Comparison of ENCODE assay signal across 21 cellular contexts in the genomic region with DNA sequence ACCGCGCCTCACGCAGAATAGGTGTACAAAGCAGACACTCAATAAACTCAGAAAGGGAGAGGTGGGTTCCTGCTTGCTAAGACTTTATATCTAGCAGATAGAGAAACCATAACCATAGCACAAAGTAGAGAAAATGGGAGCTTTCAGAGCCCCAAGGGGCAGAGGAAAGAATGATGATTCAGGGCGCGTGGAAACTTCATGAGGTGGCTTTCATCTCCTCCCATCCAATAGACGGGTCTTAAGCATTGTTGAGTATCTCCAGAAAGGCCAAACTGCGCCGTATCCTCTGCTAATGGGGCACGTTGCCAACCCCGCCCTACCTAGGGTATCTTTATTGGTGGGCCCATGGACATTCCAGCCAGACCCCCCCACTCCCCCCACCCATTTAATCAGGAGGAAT. TPM values are rescaled to one million over a fixed set of nuclear protein-coding genes. Genes with fewer than 3 reads are reported as not detected.
DNase-seq lines count a peak whose midpoint lies in the region; FAIRE-seq and TF ChIP-seq lines count a peak whose summit lies in the region.
"Had no signal": no experiment of that assay in that cellular context is flagged by ENCODE, and none has a peak within 500 bp of the region (broad histone marks: within the 10 kb centered on the region; RNA-seq: fewer than 3 reads in every experiment).

No MANE protein-coding gene starts in this region.

- no peak overlapping the region for H3K27ac ChIP-seq in H9 (ENCODE audit: insufficient read length, low read depth, low read length)
- no peak overlapping the region for H3K27ac ChIP-seq in H1 (ENCODE audit: low read depth, low read length)
- no peak overlapping the region for H3K27ac ChIP-seq in tibial artery
- H3K27ac ChIP-seq: ovary, WERI-Rb-1 had no signal

- H3K36me3 Mint-ChIP-seq in activated CD4-positive, alpha-beta T cell treated with anti-CD3 and anti-CD28 coated beads, Interleukin-2, amount 10 ng/mL, durations not matched to agents 7 days and 5 days (ENCODE audit: low read depth) = peaks cover 5% of the 10 kb centered on the region
- H3K36me3 Mint-ChIP-seq in H9 (ENCODE audit: insufficient read depth in 1 of 3, low read depth in 3 of 3) (peaks cover 0 to 5% (median 0%) of the 10 kb centered on the region in 3 experiments; a peak in 2 of 7 replicates), osteocyte (ENCODE audit: unreplicated experiment) (no peaks in the 10 kb centered on the region)

- H3K4me2 ChIP-seq in H9 (ENCODE audit: insufficient read depth, insufficient read length, low read length) (peak overlapping the region; percentile 62), H1 (ENCODE audit: insufficient read depth in 1 of 2, low read depth in 2 of 2, low read length in 2 of 2) (peak overlapping the region; percentile 55 to 70; a peak in 2 of 4 replicates)

- no peak overlapping the region for H3T11ph ChIP-seq in H9 (ENCODE audit: low read length)

- H2BK12ac ChIP-seq in H9 (ENCODE audit: insufficient read length, low read depth, low read length) = no peak overlapping the region
- no peak overlapping the region for H2BK12ac ChIP-seq in H1 (ENCODE audit: low read depth, low read length)

- no peaks in the 10 kb centered on the region for H3K9me3 ChIP-seq in H9 (ENCODE audit: control insufficient read depth, low read depth, low read length)
- H3K9me3 ChIP-seq in H1 (ENCODE audit: insufficient read depth in 2 of 2, low read depth in 1 of 2, low read length in 1 of 2) = no peaks in the 10 kb centered on the region
- H3K9me3 ChIP-seq in tibial artery = no peaks in the 10 kb centered on the region
- H3K9me3 ChIP-seq: ovary, Peyer's patch had no signal

- H2BK15ac ChIP-seq in H9 (ENCODE audit: low read depth, low read length) (no peak overlapping the region), H1 (ENCODE audit: low read length) (no peak overlapping the region)

- no peak for TF ChIP-seq CTCF in H9 (conservative IDR thresholded peaks at IDR 0.05)
- TF ChIP-seq CTCF in H1 (IDR thresholded peaks at IDR 0.05; ENCODE audit: control extremely low read depth in 1 of 3, insufficient read depth in 1 of 3, low read depth in 1 of 3, low read length in 3 of 3) = no peak
- TF ChIP-seq CTCF in osteocyte (IDR thresholded peaks at IDR 0.05) = no peak
- no peak for TF ChIP-seq CTCF in tibial artery (IDR thresholded peaks at IDR 0.05)

- no peak for DNase-seq in activated CD4-positive, alpha-beta T cell treated with anti-CD3 and anti-CD28 coated beads, Interleukin-2, amount 10 ng/mL, durations not matched to agents 7 days and 5 days
- DNase-seq in activated CD4-positive, alpha-beta T cell treated with anti-CD3 and anti-CD28 coated beads for 4 hours = no peak
- DNase-seq in H9 (no peak), H1 (ENCODE audit: low read depth in 1 of 2, low spot score in 2 of 2) (no peak), osteocyte (ENCODE audit: extremely low spot score, unreplicated experiment) (no peak), NCI-H1436 treated with DMSO at 0.1 percent for 48 hours (lab: John Stamatoyannopoulos, UW) (no peak), tibial artery (no peak)
- DNase-seq in central memory CD4-positive, alpha-beta T cell = no peak
- DNase-seq: cortex of kidney, GF-D8, IMR-90, islet precursor cell, NCI-H748 treated with DMSO at 0.1 percent for 48 hours, ovary, Peyer's patch had no signal

- TF ChIP-seq POLR2A in H1 (IDR thresholded peaks at IDR 0.05; ENCODE audit: control extremely low read depth in 1 of 2, low read depth in 2 of 2, low read length in 2 of 2) = no peak

- H3K27me3 ChIP-seq in H9 (ENCODE audit: insufficient read depth, low read length) (no peaks in the 10 kb centered on the region; the same call in 1 of the 2 replicates), H1 (replicated peaks in 1 of 4; ENCODE audit: control insufficient read depth in 3 of 4, extremely low read depth in 1 of 4, insufficient read depth in 3 of 4, low read length in 3 of 4) (peaks cover 0 to 23% (median 18%) of the 10 kb centered on the region in 4 experiments; a peak in 6 of 7 replicates), tibial artery (peaks cover 0 to 30% of the 10 kb centered on the region in 2 donors)
- H3K27me3 ChIP-seq: ovary had no signal

- H3K36me3 ChIP-seq in H1 (ENCODE audit: control insufficient read depth in 2 of 4, insufficient read depth in 4 of 4, low read length in 3 of 4) (no peaks in the 10 kb centered on the region), tibial artery (no peaks in the 10 kb centered on the region)
- H3K36me3 ChIP-seq: ovary, Peyer's patch, WERI-Rb-1 had no signal

- POLR2A ChIA-PET in activated CD4-positive, alpha-beta T cell treated with anti-CD3 and anti-CD28 coated beads, Interleukin-2, amount 10 ng/mL, durations not matched to agents 7 days and 5 days (lab: Charles Lee) = no interaction called here
- POLR2A ChIA-PET in H1 (lab: Charles Lee; ENCODE audit: partially characterized antibody) = interaction anchor here (1.1 to 1.6 kb wide), 3 partner anchors 20 to 165 kb away, joined by 3 to 4 read pairs (median 4); no protein-coding TSS in a partner anchor

- H3K9ac ChIP-seq in H9 (ENCODE audit: extremely low read depth, insufficient read length, low read length) = no peak overlapping the region
- no peak overlapping the region for H3K9ac ChIP-seq in H1 (replicated peaks in 1 of 4; ENCODE audit: extremely low read depth in 1 of 4, low read depth in 3 of 4, low read length in 3 of 4)

- no peaks in the 10 kb centered on the region for H3K9me3 Mint-ChIP-seq in activated CD4-positive, alpha-beta T cell treated with anti-CD3 and anti-CD28 coated beads, Interleukin-2, amount 10 ng/mL, durations not matched to agents 7 days and 5 days
- H3K9me3 Mint-ChIP-seq in H9 (no peaks in the 10 kb centered on the region; a peak in 1 of 5 replicates), osteocyte (ENCODE audit: unreplicated experiment) (no peaks in the 10 kb centered on the region)

- WGBS in H9 (ENCODE audit: extremely low coverage, insufficient read length, low lambda C conversion rate) = no CpG with 5 or more reads among the region's 10 CpGs
- 93% methylated on average over 10 of the region's 10 CpGs; no CpG with 5 or more reads in 1 of the 2 experiments for whole genome bisulfite sequencing in H1 (ENCODE audit: extremely low coverage in 1 of 2, insufficient coverage in 1 of 2, insufficient read length in 1 of 2, insufficient replicate concordance in 2 of 2, low coverage in 1 of 2, low lambda C conversion rate in 2 of 2, missing lambda C conversion rate in 1 of 2), 2 experiments

- H3K4me1 ChIP-seq in H9 (ENCODE audit: insufficient read depth, low read length) (no peaks in the 10 kb centered on the region), H1 (replicated peaks in 1 of 4; ENCODE audit: control insufficient read depth in 3 of 4, insufficient read depth in 4 of 4, low read length in 3 of 4) (peaks cover 0 to 7% (median 0%) of the 10 kb centered on the region in 4 experiments; a peak in 3 of 7 replicates), tibial artery (peaks cover 0 to 13% (median 7%) of the 10 kb centered on the region in 4 donors)

- H3K18ac ChIP-seq in H9 (ENCODE audit: insufficient read length, low read depth, low read length) (no peak overlapping the region), H1 (ENCODE audit: extremely low read depth, low read length) (no peak overlapping the region)

- H2BK120ac ChIP-seq in H9 (ENCODE audit: low read depth, low read length, poor library complexity, severe bottlenecking) (no peak overlapping the region), H1 (replicated peaks; ENCODE audit: low read depth, low read length) (no peak overlapping the region)

- H3K79me2 ChIP-seq in H9 (ENCODE audit: insufficient read depth, low read length) (no peaks in the 10 kb centered on the region), H1 (ENCODE audit: control insufficient read depth in 1 of 2, insufficient read depth in 2 of 2, low read length in 2 of 2) (no peaks in the 10 kb centered on the region)

- H2BK5ac ChIP-seq in H9 (ENCODE audit: insufficient read length, low read length) (no peak overlapping the region), H1 (ENCODE audit: low read depth, low read length) (no peak overlapping the region)

- H3K4me3 ChIP-seq in H1 (ENCODE audit: extremely low read depth in 1 of 4, insufficient read depth in 2 of 4, low read depth in 3 of 4, low read length in 4 of 4) = peak overlapping the region in 1 of 4 experiments; percentile 69; a peak in 4 of 8 replicates
- no peak overlapping the region for H3K4me3 ChIP-seq in tibial artery

- peak overlapping the region; percentile 51 for H3K4me3 Mint-ChIP-seq in activated CD4-positive, alpha-beta T cell treated with anti-CD3 and anti-CD28 coated beads, Interleukin-2, amount 10 ng/mL, durations not matched to agents 7 days and 5 days
- peak overlapping the region; percentile 58 to 78 for H3K4me3 Mint-ChIP-seq in H9
- H3K4me3 Mint-ChIP-seq in osteocyte (ENCODE audit: unreplicated experiment) = peak overlapping the region; percentile 35

- H3K79me1 ChIP-seq in H9 (ENCODE audit: insufficient read depth, low read depth, low read length, poor library complexity, severe bottlenecking) (no peaks in the 10 kb centered on the region), H1 (ENCODE audit: low read depth, low read length) (no peaks in the 10 kb centered on the region)

- no peak overlapping the region for H3K27ac Mint-ChIP-seq in activated CD4-positive, alpha-beta T cell treated with anti-CD3 and anti-CD28 coated beads, Interleukin-2, amount 10 ng/mL, durations not matched to agents 7 days and 5 days
- H3K27ac Mint-ChIP-seq in H9 (no peak overlapping the region), osteocyte (ENCODE audit: unreplicated experiment) (no peak overlapping the region)

- FAIRE-seq in H1 (lab: Jason Lieb, UNC) = no peak
- FAIRE-seq: astrocyte had no signal

- H3K4ac ChIP-seq in H9 (ENCODE audit: low read depth, low read length) (no peak overlapping the region), H1 (replicated peaks; ENCODE audit: insufficient read length, low read depth, low read length) (no peak overlapping the region)

- H3K14ac ChIP-seq in H9 (ENCODE audit: insufficient read depth, low read length) (no peak overlapping the region), H1 (ENCODE audit: insufficient read length) (no peak overlapping the region)

- H2BK20ac ChIP-seq in H9 (ENCODE audit: low read depth, low read length, poor library complexity, severe bottlenecking) (no peak overlapping the region), H1 (ENCODE audit: low read length) (no peak overlapping the region)

- CTCF ChIA-PET in activated CD4-positive, alpha-beta T cell treated with anti-CD3 and anti-CD28 coated beads, Interleukin-2, amount 10 ng/mL, durations not matched to agents 7 days and 5 days (lab: Charles Lee) = interaction anchor here (1.6 kb wide), 1 partner anchor 97 kb away, joined by 4 read pairs; no protein-coding TSS in a partner anchor
- CTCF ChIA-PET in H1 (lab: Charles Lee; ENCODE audit: partially characterized antibody) = interaction anchor here (1.0 to 10.5 kb wide), 5 partner anchors 11 to 111 kb away, joined by 4 to 103 read pairs (median 5); no protein-coding TSS in a partner anchor

- H3K27me3 Mint-ChIP-seq in activated CD4-positive, alpha-beta T cell treated with anti-CD3 and anti-CD28 coated beads, Interleukin-2, amount 10 ng/mL, durations not matched to agents 7 days and 5 days = peaks cover 30% of the 10 kb centered on the region
- H3K27me3 Mint-ChIP-seq in H9 (ENCODE audit: low read depth) (peaks cover 31% of the 10 kb centered on the region), osteocyte (ENCODE audit: unreplicated experiment) (peaks cover 3% of the 10 kb centered on the region)

- no peak for TF ChIP-seq EP300 in H1 (IDR thresholded peaks at IDR 0.05; ENCODE audit: borderline replicate concordance in 1 of 2, low read depth in 2 of 2, low read length in 2 of 2)

- intact Hi-C loops in tibial artery (cut with DNase I; ENCODE audit: low total_unique reads) = no loop called here

- H3K4me1 Mint-ChIP-seq in activated CD4-positive, alpha-beta T cell treated with anti-CD3 and anti-CD28 coated beads, Interleukin-2, amount 10 ng/mL, durations not matched to agents 7 days and 5 days = peaks cover 8% of the 10 kb centered on the region
- peaks cover 14 to 18% of the 10 kb centered on the region in 2 experiments for H3K4me1 Mint-ChIP-seq in H9
- peaks cover 5% of the 10 kb centered on the region for H3K4me1 Mint-ChIP-seq in osteocyte (ENCODE audit: unreplicated experiment)

- TF ChIP-seq RAD21 in H1 (IDR thresholded peaks at IDR 0.05 in 1 of 2, conservative IDR thresholded peaks at IDR 0.05 in 1 of 2; ENCODE audit: low read depth in 2 of 2, low read length in 2 of 2) = no peak

- H4K91ac ChIP-seq in H9 (ENCODE audit: insufficient read length, low read depth, low read length) (no peak overlapping the region), H1 (replicated peaks; ENCODE audit: insufficient read length, low read length) (no peak overlapping the region)

- H4K20me1 ChIP-seq in H9 (ENCODE audit: control insufficient read depth, insufficient read depth, insufficient read length) = no peaks in the 10 kb centered on the region
- H4K20me1 ChIP-seq in H1 (replicated peaks in 1 of 2; ENCODE audit: control insufficient read depth in 1 of 2, insufficient read depth in 2 of 2, low read length in 2 of 2) = no peaks in the 10 kb centered on the region

- H2AK5ac ChIP-seq in H9 (ENCODE audit: insufficient read length, low read length) (no peak overlapping the region), H1 (ENCODE audit: low read depth, low read length) (no peak overlapping the region)

- H4K5ac ChIP-seq in H9 (ENCODE audit: insufficient read length, low read depth, low read length) (no peak overlapping the region), H1 (ENCODE audit: insufficient read length, low read depth, low read length) (no peak overlapping the region)

- H3K56ac ChIP-seq in H9 (ENCODE audit: insufficient read length, low read depth, low read length) = no peak overlapping the region
- no peak overlapping the region for H3K56ac ChIP-seq in H1 (replicated peaks; ENCODE audit: insufficient read length, low read depth, low read length)

- H3K23me2 ChIP-seq in H9 (ENCODE audit: insufficient read length, low read depth, low read length, poor library complexity, severe bottlenecking) (peaks cover 3% of the 10 kb centered on the region), H1 (ENCODE audit: low read depth, low read length) (peaks cover 6% of the 10 kb centered on the region; the same call in 1 of the 2 replicates)

- H3K23ac ChIP-seq in H9 (ENCODE audit: insufficient read length, low read depth, low read length) (no peak overlapping the region), H1 (ENCODE audit: insufficient read length) (no peak overlapping the region)

- H2AFZ ChIP-seq in H9 (ENCODE audit: low read length) (no peak overlapping the region), H1 (ENCODE audit: low read length) (no peak overlapping the region)

- H4K8ac ChIP-seq in H9 (replicated peaks; ENCODE audit: insufficient read length, low read depth, low read length) = no peak overlapping the region
- no peak overlapping the region for H4K8ac ChIP-seq in H1 (ENCODE audit: extremely low read depth, insufficient read depth, low read length)

RNA-seq across cellular contexts. Expression of a gene that starts 0.8 kb away (rescaled TPM):
- total RNA-seq in activated CD4-positive, alpha-beta T cell treated with anti-CD3 and anti-CD28 coated beads, Interleukin-2, amount 10 ng/mL, durations not matched to agents 7 days and 5 days = not detected
- total RNA-seq in H9 (2021) (4.7 and 4.9 TPM in 2 replicates), osteocyte (0.18 TPM in 1 of 2 replicates, not detected in the other)
- total RNA-seq in H1 (2021; fragmentation: NEBNext Ultra II Directional; extraction: Animal tissue kit (Norgen Biotek cat#: 25700)) = 1.5 and 2.7 TPM in 2 replicates
- 1.1 and 1.8 TPM in 2 replicates for polyA plus RNA-seq in H1 (2011; rRNA removed)
- 0.92 TPM for polyA plus RNA-seq in H1 (2011; cell fraction: cytosol; rRNA removed)
- polyA plus RNA-seq in H1 (2011; cell fraction: nucleus; rRNA removed) = 0.51 TPM
- 0.74 to 2.0 TPM (median 1.5 TPM) in 4 replicates for polyA plus RNA-seq in H1 (2012, experiment 1 of 2)
- 2.5 TPM for polyA plus RNA-seq in H1 (2012, experiment 2 of 2)
- polyA plus RNA-seq in H1 (2013, experiment 1 of 2) = 1.9 TPM
- 1.7 TPM for polyA plus RNA-seq in H1 (2013, experiment 2 of 2)
- polyA minus RNA-seq in H1 (2011; rRNA and poly(A)+ RNA removed) = 0.59 and 0.73 TPM in 2 replicates
- not detected for polyA minus RNA-seq in H1 (2011; cell fraction: cytosol; rRNA and poly(A)+ RNA removed)
- polyA minus RNA-seq in H1 (2011; cell fraction: nucleus; rRNA and poly(A)+ RNA removed) = 0.40 TPM
- total RNA-seq: A673, esophagus mucosa, IMR-90, mesenteric fat pad, Peyer's patch, urinary bladder had no signal
- polyA plus RNA-seq: IMR-90 had no signal

RNA-seq across cellular contexts. Expression of a gene that starts 36.1 kb away (rescaled TPM):
- 10 to 100 TPM; 19.0 to 19.8 TPM for total RNA-seq in activated CD4-positive, alpha-beta T cell treated with anti-CD3 and anti-CD28 coated beads, Interleukin-2, amount 10 ng/mL, durations not matched to agents 7 days and 5 days
- total RNA-seq in H9 (2021) (30.6 and 30.8 TPM in 2 replicates), osteocyte (48.0 and 48.5 TPM in 2 replicates)
- total RNA-seq in H1 (2021; fragmentation: NEBNext Ultra II Directional; extraction: Animal tissue kit (Norgen Biotek cat#: 25700)) = 28.2 and 29.4 TPM in 2 replicates
- polyA plus RNA-seq in H1 (2011; rRNA removed) = 4.1 and 8.4 TPM in 2 replicates
- polyA plus RNA-seq in H1 (2011; cell fraction: cytosol; rRNA removed) = 13.3 TPM
- polyA plus RNA-seq in H1 (2011; cell fraction: nucleus; rRNA removed) = 3.3 TPM
- polyA plus RNA-seq in H1 (2012, experiment 1 of 2) = 13.0 to 20.7 TPM (median 14.7 TPM) in 4 replicates
- polyA plus RNA-seq in H1 (2012, experiment 2 of 2) = 8.4 TPM
- 14.7 TPM for polyA plus RNA-seq in H1 (2013, experiment 1 of 2)
- 14.5 TPM for polyA plus RNA-seq in H1 (2013, experiment 2 of 2)
- polyA minus RNA-seq in H1 (2011; rRNA and poly(A)+ RNA removed) = 14.5 and 17.4 TPM in 2 replicates
- polyA minus RNA-seq in H1 (2011; cell fraction: cytosol; rRNA and poly(A)+ RNA removed) = 22.2 TPM
- polyA minus RNA-seq in H1 (2011; cell fraction: nucleus; rRNA and poly(A)+ RNA removed) = 9.6 TPM
